In the genomic region with DNA sequence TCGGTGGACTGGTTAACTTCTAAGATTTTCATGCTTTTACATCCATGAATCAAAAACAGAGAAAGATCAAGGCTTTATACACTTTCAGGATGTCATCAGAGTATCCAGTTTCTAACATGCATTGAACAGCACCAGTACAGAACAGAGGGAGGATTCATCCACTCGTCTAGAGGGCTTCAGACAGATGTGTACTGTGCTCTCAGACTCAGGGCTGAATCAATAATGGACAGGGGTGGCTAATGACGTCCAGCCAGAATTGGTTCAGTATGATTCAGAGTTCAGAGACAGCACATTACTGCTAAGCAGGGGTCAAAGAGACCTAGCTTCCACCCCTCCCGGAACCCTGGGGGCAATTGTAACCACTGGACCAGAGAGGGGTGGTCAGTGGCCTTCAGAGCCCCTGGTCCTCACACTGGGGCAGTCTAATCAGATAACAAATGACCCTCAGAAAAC, we compare ENCODE assay signal across 19 cellular contexts. TPM values are rescaled to one million over a fixed set of nuclear protein-coding genes. Genes with fewer than 3 reads are reported as not detected.
DNase-seq lines count a peak whose midpoint lies in the region; ATAC-seq lines count a peak whose summit lies in the region.
"Had no signal": no experiment of that assay in that cellular context is flagged by ENCODE, and none has a peak within 500 bp of the region (broad histone marks: within the 10 kb centered on the region; RNA-seq: fewer than 3 reads in every experiment).

No MANE protein-coding gene starts in this region.

- H3K27me3 Mint-ChIP-seq in T-helper 17 cell = no peaks in the 10 kb centered on the region
- H3K27me3 Mint-ChIP-seq: B cell, naive B cell had no signal

- DNase-seq in EL = peak; percentile 15
- no peak for DNase-seq in T-helper 17 cell
- peak; percentile 68 for DNase-seq in globus pallidus (ENCODE audit: low spot score)
- peak; percentile 88 for DNase-seq in pons (ENCODE audit: low spot score)
- DNase-seq in DMS153 treated with DMSO at 0.1 percent for 48 hours (lab: John Stamatoyannopoulos, UW; ENCODE audit: unreplicated experiment) = no peak
- DNase-seq in Right ventricle myocardium inferior (ENCODE audit: missing footprints) = no peak
- DNase-seq in NCI-H1105 treated with DMSO at 0.1 percent for 48 hours (lab: John Stamatoyannopoulos, UW) = no peak
- DNase-seq: DMS 273 treated with DMSO at 0.1 percent for 48 hours, KG1, left lung, naive B cell, NCI-H1417 treated with DMSO at 0.1 percent for 48 hours, NCI-H345, PC-3, retina had no signal

- no peaks in the 10 kb centered on the region for H3K9me3 ChIP-seq in T-helper 17 cell (ENCODE audit: control insufficient read depth, low read length, poor library complexity, severe bottlenecking)
- H3K9me3 ChIP-seq: left lung had no signal

- intact Hi-C loops in Right ventricle myocardium inferior (cut with DNase I) = no loop called here

- ATAC-seq in T-helper 17 cell (no peak), GM21717 (IDR thresholded peaks at IDR 0.05; ENCODE audit: unreplicated experiment) (no peak), Right ventricle myocardium inferior (no peak)
- ATAC-seq: left lung, PC-3 had no signal

- peak overlapping the region; percentile 65 for H3K27ac Mint-ChIP-seq in T-helper 17 cell
- H3K27ac Mint-ChIP-seq: B cell had no signal

- H3K36me3 Mint-ChIP-seq in T-helper 17 cell (ENCODE audit: low read depth) = peaks cover 7% of the 10 kb centered on the region

- H3K4me1 Mint-ChIP-seq in T-helper 17 cell = peaks cover 25% of the 10 kb centered on the region

- no peak overlapping the region for H3K4me3 Mint-ChIP-seq in T-helper 17 cell
- H3K4me3 Mint-ChIP-seq: B cell, naive B cell had no signal

RNA-seq across cellular contexts. Expression of a gene that starts 37.3 kb away (rescaled TPM):
- total RNA-seq in T-helper 17 cell (not detected), Right ventricle myocardium inferior (10.4 TPM)
- total RNA-seq: B cell, epithelial cell of proximal tubule, left lung, PC-3, subcutaneous adipose tissue had no signal

Comparison
In these comparisons a context has a peak if more than half of its experiments do, and no peak if none do; other contexts are left out.
1. DNase-seq: peak in EL (single experiment), globus pallidus (single experiment) and pons (single experiment); none in T-helper 17 cell (0 of 3), DMS153 treated with DMSO at 0.1 percent for 48 hours (single experiment), Right ventricle myocardium inferior (single experiment) and NCI-H1105 treated with DMSO at 0.1 percent for 48 hours (single experiment).
2. RNA of a gene that starts 37.3 kb away (total RNA-seq): 10.4 TPM in Right ventricle myocardium inferior (single experiment); not detected in T-helper 17 cell; every median in the first group is over 10 times any median in the second.